In genomic region chr12:95146767-95147166, GRCh38 we compare ENCODE assay signal across 19 cellular contexts.
DNase-seq lines count a peak whose midpoint lies in the region; ATAC-seq and TF ChIP-seq lines count a peak whose summit lies in the region.
"Had no signal": no experiment of that assay in that cellular context is flagged by ENCODE, and none has a peak within 500 bp of the region (broad histone marks: within the 10 kb centered on the region; RNA-seq: fewer than 3 reads in every experiment).

No MANE protein-coding gene starts in this region.

- 92% methylated on average over 1 of the region's 1 CpG for WGBS in HUES64

- TF ChIP-seq POLR2A in Peyer's patch (IDR thresholded peaks at IDR 0.05), result no peak

- H3K9me3 ChIP-seq in BE2C, result no peaks in the 10 kb centered on the region
- H3K9me3 ChIP-seq in HUES64 (ENCODE audit: insufficient read depth, low read depth, low read length), result no peaks in the 10 kb centered on the region; the same call in 1 of the 2 replicates
- no peaks in the 10 kb centered on the region for H3K9me3 ChIP-seq in left lung
- no peaks in the 10 kb centered on the region for H3K9me3 ChIP-seq in Peyer's patch
- H3K9me3 ChIP-seq: thyroid gland had no signal

- ATAC-seq in SK-N-SH treated with all-trans-retinoic acid at 6 μM for 48 hours (no peak; the same call in 2 of the 3 replicates), left lung (no peak), GM18502 (IDR thresholded peaks at IDR 0.05; ENCODE audit: poor library complexity, unreplicated experiment) (no peak)

- peaks cover 14% of the 10 kb centered on the region for H3K4me1 ChIP-seq in BE2C
- peaks cover 9% of the 10 kb centered on the region for H3K4me1 ChIP-seq in HUES64 (ENCODE audit: insufficient read depth, low read length)
- H3K4me1 ChIP-seq in left lung, result peaks cover 3 to 13% of the 10 kb centered on the region in 2 donors
- H3K4me1 ChIP-seq in Peyer's patch, result no peaks in the 10 kb centered on the region

- H3K4me3 ChIP-seq in BE2C (ENCODE audit: low read depth, low read length) (no peak overlapping the region), HUES64 (ENCODE audit: low read length) (no peak overlapping the region), left lung (no peak overlapping the region), Peyer's patch (no peak overlapping the region)
- H3K4me3 ChIP-seq: cardiac muscle cell, thyroid gland had no signal

- TF ChIP-seq CTCF in BE2C (IDR thresholded peaks at IDR 0.05; ENCODE audit: low read depth, low read length), result no peak
- no peak for TF ChIP-seq CTCF in left lung (IDR thresholded peaks at IDR 0.05)
- no peak for TF ChIP-seq CTCF in Peyer's patch (IDR thresholded peaks at IDR 0.05)

- 0 out of 2 replicates have a peak overlapping the region, but pooled peaks have one; percentile 43 for H3K27ac ChIP-seq in HUES64 (ENCODE audit: low read depth, low read length)
- H3K27ac ChIP-seq in left lung, result no peak overlapping the region
- H3K27ac ChIP-seq in Peyer's patch, result no peak overlapping the region
- H3K27ac ChIP-seq: cardiac muscle cell had no signal

- no peaks in the 10 kb centered on the region for H3K27me3 ChIP-seq in BE2C
- no peaks in the 10 kb centered on the region for H3K27me3 ChIP-seq in HUES64 (ENCODE audit: insufficient read depth, low read length)
- no peaks in the 10 kb centered on the region for H3K27me3 ChIP-seq in left lung
- H3K27me3 ChIP-seq in Peyer's patch, result no peaks in the 10 kb centered on the region
- H3K27me3 ChIP-seq: cardiac muscle cell, thyroid gland had no signal

- intact Hi-C loops in left lung (cut with DNase I), result no loop called here

- H3K9ac ChIP-seq in HUES64 (ENCODE audit: low read depth, low read length), result no peak overlapping the region

- H3K36me3 ChIP-seq in BE2C (no peaks in the 10 kb centered on the region), HUES64 (ENCODE audit: insufficient read depth, low read length) (peaks cover 12% of the 10 kb centered on the region; the same call in 1 of the 2 replicates), left lung (no peaks in the 10 kb centered on the region), Peyer's patch (peaks cover 0 to 16% (median 0%) of the 10 kb centered on the region in 3 donors)
- H3K36me3 ChIP-seq: thyroid gland had no signal

- DNase-seq in BE2C, result peak; percentile 83
- peak; percentile 38 for DNase-seq in left kidney (ENCODE audit: low read depth, low spot score)
- DNase-seq in NCI-H2107 (lab: John Stamatoyannopoulos, UW), result no peak
- DNase-seq in left lung, result no peak
- no peak for DNase-seq in Peyer's patch
- DNase-seq: activated CD4-positive, alpha-beta T cell treated with anti-CD3 and anti-CD28 coated beads for 48 hours; activated naive CD4-positive, alpha-beta T cell treated with anti-CD3 and anti-CD28 coated beads, Interleukin-2, amount 50 U/mL, for 16 hours; COR-L47; NCI-H748 treated with DMSO at 0.1 percent for 48 hours; OCI-M1; Right ventricle myocardium superior; stimulated activated CD4-positive, alpha-beta T cell treated with anti-CD3 and anti-CD28 coated beads, Interleukin-4, amount 100 ng/mL, for 24 hours; stimulated activated naive CD4-positive, alpha-beta T cell treated with Interleukin-2 at 50 U/mL for 16 hours; T-helper 1 cell; thyroid gland had no signal

TF ChIP-seq in SK-N-SH treated with all-trans-retinoic acid at 6 μM for 48 hours, 23 proteins besides CTCF, POLR2A, EP300 and RAD21:
- no peak for TF ChIP-seq RARB (CRISPR knock-in tag; IDR thresholded peaks at IDR 0.05)
- no peak for TF ChIP-seq PATZ1 (CRISPR knock-in tag; IDR thresholded peaks at IDR 0.05; ENCODE audit: borderline replicate concordance)
- 0 out of 2 replicates have a peak, but pooled peaks have one; percentile 50 for TF ChIP-seq GLIS3 (CRISPR knock-in tag; IDR thresholded peaks at IDR 0.05)
- no peak for TF ChIP-seq CREB5 (CRISPR knock-in tag; IDR thresholded peaks at IDR 0.05; ENCODE audit: low read depth)
- 0 out of 2 replicates have a peak, but pooled peaks have one; percentile 55 for TF ChIP-seq ZNF8 (CRISPR knock-in tag; IDR thresholded peaks at IDR 0.05)
- TF ChIP-seq ZNF70 (CRISPR knock-in tag; IDR thresholded peaks at IDR 0.05), result peak; percentile 63; the same call in 1 of the 2 replicates
- 0 out of 2 replicates have a peak, but pooled peaks have one; percentile 55 for TF ChIP-seq ESRRG (CRISPR knock-in tag; IDR thresholded peaks at IDR 0.05)
- TF ChIP-seq CSRNP3 (CRISPR knock-in tag; IDR thresholded peaks at IDR 0.05), result 0 out of 2 replicates have a peak, but pooled peaks have one; percentile 28
- TF ChIP-seq TCF4 (CRISPR knock-in tag; IDR thresholded peaks at IDR 0.05; ENCODE audit: borderline replicate concordance), result peak; percentile 97
- peak; percentile 84 for TF ChIP-seq TSHZ2 (CRISPR knock-in tag; IDR thresholded peaks at IDR 0.05)

Comparison
In these comparisons a context has a peak if more than half of its experiments do, and no peak if none do; other contexts are left out.
1. DNase-seq: peak in BE2C (single experiment) and left kidney (single experiment); none in NCI-H2107 (single experiment), left lung (0 of 2) and Peyer's patch (0 of 3).